ENCODE assay signal across 16 cellular contexts in the genomic region with DNA sequence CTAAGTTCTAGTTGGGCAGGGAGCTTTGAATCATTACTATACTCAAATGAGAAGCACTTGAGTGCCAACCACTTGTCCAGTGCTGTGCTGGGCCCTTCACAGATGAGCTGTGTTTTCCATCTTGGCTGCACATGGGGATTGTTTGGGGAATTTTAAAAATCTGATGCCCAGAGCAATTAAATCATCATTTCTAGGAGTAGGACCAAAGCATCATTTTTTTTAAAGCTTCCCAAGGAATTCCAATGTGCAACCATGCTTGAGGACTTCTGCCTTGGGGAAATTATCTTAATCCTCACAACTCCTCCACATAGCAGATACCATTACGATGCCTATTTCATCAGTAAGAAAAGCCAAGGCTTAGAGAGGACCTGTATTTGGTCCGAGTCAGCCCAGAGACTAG.
DNase-seq lines count a peak whose midpoint lies in the region; ATAC-seq, FAIRE-seq and TF ChIP-seq lines count a peak whose summit lies in the region.
"Had no signal": no experiment of that assay in that cellular context is flagged by ENCODE, and none has a peak within 500 bp of the region (broad histone marks: within the 10 kb centered on the region; RNA-seq: fewer than 3 reads in every experiment).

No MANE protein-coding gene starts in this region.

- no peak overlapping the region for H3K23ac ChIP-seq in IMR-90 (ENCODE audit: low read depth, low read length)

- H4K20me1 ChIP-seq in IMR-90 (ENCODE audit: insufficient read depth, low read length) (no peaks in the 10 kb centered on the region), astrocyte (ENCODE audit: insufficient read depth, low read length) (no peaks in the 10 kb centered on the region)

- peaks cover 85% of the 10 kb centered on the region for H3K27me3 Mint-ChIP-seq in astrocyte (ENCODE audit: low read depth, unreplicated experiment)

- 0 out of 2 replicates have a peak overlapping the region, but pooled peaks have one; percentile 21 for H3K4ac ChIP-seq in IMR-90 (ENCODE audit: low read depth, low read length)

- H2BK5ac ChIP-seq in IMR-90 (ENCODE audit: low read depth, low read length, poor library complexity, severe bottlenecking): no peak overlapping the region

- H2BK120ac ChIP-seq in IMR-90 (ENCODE audit: low read depth, low read length): no peak overlapping the region

- no TSS peak for BruUV-seq in IMR-90 (replicated peaks; lab: Mats Ljungman, UMichigan)

- H2AFZ ChIP-seq in IMR-90 (replicated peaks; ENCODE audit: low read length, poor library complexity) (no peak overlapping the region), astrocyte (ENCODE audit: low read depth, low read length) (no peak overlapping the region)

- 0 out of 2 replicates have a peak overlapping the region, but pooled peaks have one; percentile 5 for H2BK20ac ChIP-seq in IMR-90 (ENCODE audit: low read depth, low read length)

- H3K9me3 Mint-ChIP-seq in astrocyte (ENCODE audit: unreplicated experiment): peaks cover 35% of the 10 kb centered on the region

- dilution Hi-C loops in IMR-90 (cut with HindIII; ENCODE audit: low sequenced_read_pairs, unreplicated experiment): no loop called here

- no peak for TF ChIP-seq RAD21 in IMR-90 (IDR thresholded peaks at IDR 0.05; ENCODE audit: low read length)

- POLR2A ChIA-PET in IMR-90 (lab: Charles Lee; ENCODE audit: unreplicated experiment): no interaction called here

- CTCF ChIA-PET in IMR-90 (lab: Yijun Ruan, JAX): no interaction called here

- TF ChIP-seq CTCF in AG10803 (conservative IDR thresholded peaks at IDR 0.05; ENCODE audit: low read length) (no peak), IMR-90 (conservative IDR thresholded peaks at IDR 0.05; ENCODE audit: low read depth, low read length) (no peak), astrocyte (IDR thresholded peaks at IDR 0.05; ENCODE audit: insufficient read depth, low read depth, low read length) (no peak)

- no peaks in the 10 kb centered on the region for H3K79me2 ChIP-seq in astrocyte (ENCODE audit: insufficient read depth, low read length)

- peaks cover 2% of the 10 kb centered on the region for H3K36me3 Mint-ChIP-seq in astrocyte (ENCODE audit: low read depth, unreplicated experiment)

- no peak overlapping the region for H4K8ac ChIP-seq in IMR-90 (ENCODE audit: low read depth in 2 of 2, low read length in 2 of 2)

- intact Hi-C loops in IMR-90 (cut with micrococcal nuclease): no loop called here

- H3K9me1 ChIP-seq in IMR-90 (ENCODE audit: insufficient read depth, low read length): no peaks in the 10 kb centered on the region

- H4K91ac ChIP-seq in IMR-90 (ENCODE audit: insufficient read depth, low read depth, low read length): no peak overlapping the region

- no peak overlapping the region for H3K9ac ChIP-seq in IMR-90 (ENCODE audit: low read depth, low read length)
- no peak overlapping the region for H3K9ac ChIP-seq in astrocyte (ENCODE audit: low read length)
- H3K9ac ChIP-seq: KMS-11 had no signal

- no peaks in the 10 kb centered on the region for H3K4me1 Mint-ChIP-seq in astrocyte (ENCODE audit: low read depth, unreplicated experiment)

- H3K4me1 ChIP-seq in IMR-90 (ENCODE audit: control insufficient read depth, insufficient read depth, low read length) (peaks cover 3% of the 10 kb centered on the region; the same call in 1 of the 2 replicates), astrocyte (ENCODE audit: insufficient read depth, low read length) (peaks cover 6% of the 10 kb centered on the region)

- H2BK15ac ChIP-seq in IMR-90 (ENCODE audit: low read depth, low read length): 0 out of 3 replicates have a peak overlapping the region, but pooled peaks have one; percentile 38

- H4K5ac ChIP-seq in IMR-90 (ENCODE audit: low read depth, low read length): no peak overlapping the region

- no peaks in the 10 kb centered on the region; the same call in 1 of the 2 replicates for H3K9me3 ChIP-seq in IMR-90 (ENCODE audit: control insufficient read depth, insufficient read depth, low read length)
- no peaks in the 10 kb centered on the region for H3K9me3 ChIP-seq in astrocyte (ENCODE audit: insufficient read depth, low read depth, low read length)

- WGBS in IMR-90 (ENCODE audit: extremely low coverage in 2 of 2, insufficient read length in 1 of 2), 2 experiments: 100% methylated on average over 1 of the region's 2 CpGs; no CpG with 5 or more reads in 1 of the 2 experiments

- FAIRE-seq in astrocyte (lab: Jason Lieb, UNC): no peak
- FAIRE-seq: A204.1, H1 had no signal

- H3K14ac ChIP-seq in IMR-90 (replicated peaks; ENCODE audit: low read depth, low read length): no peak overlapping the region

- H3K18ac ChIP-seq in IMR-90 (ENCODE audit: low read depth, low read length): no peak overlapping the region

- no peak for TF ChIP-seq POLR2A in IMR-90 (IDR thresholded peaks at IDR 0.05; ENCODE audit: low read depth, low read length)

- no peaks in the 10 kb centered on the region for H3K79me1 ChIP-seq in IMR-90 (ENCODE audit: low read depth in 1 of 2, low read length in 2 of 2)

- DNase-seq in AG10803 (ENCODE audit: low read depth) (peak; percentile 87), IMR-90 (no peak), astrocyte (ENCODE audit: low read depth) (no peak), kidney tubule cell (ENCODE audit: low spot score) (peak; percentile 82), T-helper 1 cell (no peak), cerebellum (ENCODE audit: low spot score) (no peak)
- DNase-seq: DMS 273 treated with DMSO at 0.1 percent for 48 hours, NCI-H1105, NCI-H1694, NCI-H446 treated with DMSO at 0.1 percent for 48 hours, OCI-M1 had no signal

- H3K36me3 ChIP-seq in IMR-90 (ENCODE audit: control insufficient read depth, insufficient read depth, low read length): no peaks in the 10 kb centered on the region
- no peaks in the 10 kb centered on the region for H3K36me3 ChIP-seq in astrocyte (ENCODE audit: insufficient read depth, low read length)

- H2AK9ac ChIP-seq in IMR-90 (replicated peaks; ENCODE audit: low read depth, low read length, poor library complexity): no peak overlapping the region

- H3K4me3 Mint-ChIP-seq in astrocyte (ENCODE audit: unreplicated experiment): no peak overlapping the region

- no peak overlapping the region for H3K4me2 ChIP-seq in IMR-90 (ENCODE audit: low read depth, low read length)
- no peak overlapping the region for H3K4me2 ChIP-seq in astrocyte (ENCODE audit: low read length)
- H3K4me2 ChIP-seq: KMS-11 had no signal

- H3K4me3 ChIP-seq in AG10803 (ENCODE audit: low read length): no peak overlapping the region
- no peak overlapping the region for H3K4me3 ChIP-seq in IMR-90 (ENCODE audit: insufficient read depth, low read depth, low read length)
- no peak overlapping the region for H3K4me3 ChIP-seq in astrocyte (ENCODE audit: insufficient read depth, low read depth, low read length)

- ATAC-seq in IMR-90 (ENCODE audit: low read depth) (0 out of 2 replicates have a peak, but pooled peaks have one; percentile 17), GM19328 (IDR thresholded peaks at IDR 0.05; ENCODE audit: unreplicated experiment) (no peak)

- H3K27ac ChIP-seq in IMR-90 (ENCODE audit: insufficient read depth, low read length) (no peak overlapping the region), astrocyte (ENCODE audit: low read depth, low read length) (no peak overlapping the region)
- H3K27ac ChIP-seq: C4-2B, KMS-11 had no signal

- H2AK5ac ChIP-seq in IMR-90 (ENCODE audit: low read depth, low read length): no peak overlapping the region; the same call in 1 of the 2 replicates

- in situ Hi-C loops in IMR-90 (cut with MboI; ENCODE audit: low sequenced_read_pairs): no loop called here

- peaks cover 13% of the 10 kb centered on the region for H3K27me3 ChIP-seq in IMR-90 (ENCODE audit: control insufficient read depth, insufficient read depth, low read length)
- peaks cover 37% of the 10 kb centered on the region for H3K27me3 ChIP-seq in astrocyte (ENCODE audit: insufficient read depth, low read length)

- H3K27ac Mint-ChIP-seq in astrocyte (ENCODE audit: unreplicated experiment): peak overlapping the region; percentile 55

- no peak overlapping the region for H3K56ac ChIP-seq in IMR-90 (ENCODE audit: extremely low read depth, insufficient read depth, low read length)

TF ChIP-seq in IMR-90, 13 proteins besides CTCF, POLR2A, EP300 and RAD21:
- no peak for TF ChIP-seq SMC3 (IDR thresholded peaks at IDR 0.05; ENCODE audit: low read depth, low read length)
- no peak for TF ChIP-seq CEBPB (IDR thresholded peaks at IDR 0.05; ENCODE audit: low read depth, low read length)
- TF ChIP-seq RCOR1 (IDR thresholded peaks at IDR 0.05; ENCODE audit: insufficient replicate concordance, low read length): no peak
- TF ChIP-seq USF2 (IDR thresholded peaks at IDR 0.05; ENCODE audit: low read depth, low read length): no peak
- TF ChIP-seq ELK1 (IDR thresholded peaks at IDR 0.05; ENCODE audit: borderline replicate concordance, low read depth, low read length): no peak
- no peak for TF ChIP-seq NFE2L2 (IDR thresholded peaks at IDR 0.05; ENCODE audit: low read depth, low read length)
- no peak for TF ChIP-seq MAFK (IDR thresholded peaks at IDR 0.05; ENCODE audit: low read depth, low read length)
- TF ChIP-seq BHLHE40 (IDR thresholded peaks at IDR 0.05; ENCODE audit: low read depth, low read length): no peak
- no peak for TF ChIP-seq MAZ (IDR thresholded peaks at IDR 0.05; ENCODE audit: borderline replicate concordance, low read depth, low read length)
- no peak for TF ChIP-seq RFX5 (IDR thresholded peaks at IDR 0.05; ENCODE audit: low read depth, low read length)
- no peak for TF ChIP-seq MXI1 (IDR thresholded peaks at IDR 0.05; ENCODE audit: borderline replicate concordance, low read depth, low read length)
- no peak for TF ChIP-seq CHD1 (IDR thresholded peaks at IDR 0.05; ENCODE audit: low read depth, low read length)
- TF ChIP-seq FOS (IDR thresholded peaks at IDR 0.05; ENCODE audit: low read depth, low read length): no peak

Comparison
In these comparisons a context has a peak if more than half of its experiments do, and no peak if none do; other contexts are left out.
1. DNase-seq: peak in AG10803 (single experiment) and kidney tubule cell (single experiment); none in IMR-90 (single experiment), astrocyte (single experiment), T-helper 1 cell (0 of 5) and cerebellum (single experiment).